In genomic region chr12:89685363-89685972, GRCh38 we compare ENCODE assay signal across 19 cellular contexts. TPM values are rescaled to one million over a fixed set of nuclear protein-coding genes. Genes with fewer than 3 reads are reported as not detected.
DNase-seq lines count a peak whose midpoint lies in the region; ATAC-seq, FAIRE-seq and TF ChIP-seq lines count a peak whose summit lies in the region.
"Had no signal": no experiment of that assay in that cellular context is flagged by ENCODE, and none has a peak within 500 bp of the region (broad histone marks: within the 10 kb centered on the region; RNA-seq: fewer than 3 reads in every experiment).

No MANE protein-coding gene starts in this region.

- H3K36me3 Mint-ChIP-seq in GM23338 (ENCODE audit: low read depth) (peaks cover 16% of the 10 kb centered on the region), HFFc6 (ENCODE audit: low read depth) (peaks cover 51% of the 10 kb centered on the region)
- peaks cover 56% of the 10 kb centered on the region for H3K36me3 Mint-ChIP-seq in stimulated activated memory B cell treated with anti-CD40 and anti-IgM and Interleukin-4, amounts not matched to agents 10 μg/mL and 1 μg/mL and 100 μg/mL, for 72 hours

- TF ChIP-seq CTCF in GM23338 (conservative IDR thresholded peaks at IDR 0.05; ENCODE audit: low read depth in 2 of 2): no peak
- TF ChIP-seq CTCF in HFFc6 (IDR thresholded peaks at IDR 0.05): no peak
- no peak for TF ChIP-seq CTCF in lower lobe of right lung (IDR thresholded peaks at IDR 0.05)

- DNase-seq in GM23338 (ENCODE audit: low spot score) (no peak), HFFc6 (no peak), lower lobe of right lung (no peak), midbrain (lab: John Stamatoyannopoulos, UW) (no peak), urothelium cell line (ENCODE audit: low spot score) (no peak)
- DNase-seq: CD4-positive, CD25-positive, alpha-beta regulatory T cell; COR-L47; DMS79; HCEC 1CT; Kasumi-1; MG63; NCI-H1417 treated with DMSO at 0.1 percent for 48 hours; NCI-H187; NCI-H69; PC-9; RPMI8226; SHP77 had no signal

- H3K27ac ChIP-seq in GM23338 (ENCODE audit: low read depth) (no peak overlapping the region), lower lobe of right lung (no peak overlapping the region)
- H3K27ac ChIP-seq: PC-9 had no signal

- H3K4me1 ChIP-seq in GM23338 (ENCODE audit: insufficient read depth): peaks cover 11% of the 10 kb centered on the region
- no peaks in the 10 kb centered on the region for H3K4me1 ChIP-seq in lower lobe of right lung

- peaks cover 87% of the 10 kb centered on the region for H3K79me2 ChIP-seq in GM23338 (replicated peaks; ENCODE audit: insufficient read depth)

- H3K9me3 Mint-ChIP-seq in GM23338 (peaks cover 22% of the 10 kb centered on the region), HFFc6 (peaks cover 29% of the 10 kb centered on the region)
- peaks cover 13% of the 10 kb centered on the region for H3K9me3 Mint-ChIP-seq in stimulated activated memory B cell treated with anti-CD40 and anti-IgM and Interleukin-4, amounts not matched to agents 10 μg/mL and 1 μg/mL and 100 μg/mL, for 72 hours

- no peaks in the 10 kb centered on the region for H3K9me2 ChIP-seq in GM23338 (ENCODE audit: insufficient read depth)

- no peaks in the 10 kb centered on the region for H3K27me3 Mint-ChIP-seq in GM23338 (ENCODE audit: insufficient read depth, low read depth, poor library complexity)
- no peaks in the 10 kb centered on the region for H3K27me3 Mint-ChIP-seq in HFFc6 (ENCODE audit: insufficient read depth)
- no peaks in the 10 kb centered on the region for H3K27me3 Mint-ChIP-seq in stimulated activated memory B cell treated with anti-CD40 and anti-IgM and Interleukin-4, amounts not matched to agents 10 μg/mL and 1 μg/mL and 100 μg/mL, for 72 hours
- H3K27me3 Mint-ChIP-seq: CD4-positive, CD25-positive, alpha-beta regulatory T cell had no signal

- peaks cover 14% of the 10 kb centered on the region for H3K9me3 ChIP-seq in lower lobe of right lung

- intact Hi-C loops in lower lobe of right lung (cut with DNase I): no loop called here

- peaks cover 10% of the 10 kb centered on the region for H4K20me1 ChIP-seq in GM23338 (replicated peaks; ENCODE audit: insufficient read depth)

- H3K36me3 ChIP-seq in GM23338 (ENCODE audit: insufficient read depth) (no peaks in the 10 kb centered on the region), lower lobe of right lung (no peaks in the 10 kb centered on the region)
- H3K36me3 ChIP-seq: MG63 had no signal

- ATAC-seq in GM23338 (no peak), lower lobe of right lung (peak; percentile 46 to 71), HG02759 (IDR thresholded peaks at IDR 0.05; ENCODE audit: unreplicated experiment) (no peak)
- ATAC-seq in stimulated activated memory B cell treated with anti-CD40 and anti-IgM and Interleukin-4, amounts not matched to agents 10 μg/mL and 1 μg/mL and 100 μg/mL, for 72 hours: no peak

- no peak for FAIRE-seq in urothelium cell line (lab: Jason Lieb, UNC)

- H2AFZ ChIP-seq in GM23338: no peak overlapping the region
- H2AFZ ChIP-seq: PC-9 had no signal

- no peaks in the 10 kb centered on the region for H3F3A ChIP-seq in GM23338 (replicated peaks; ENCODE audit: low read depth)

- H3K4me3 Mint-ChIP-seq in GM23338 (no peak overlapping the region), HFFc6 (no peak overlapping the region)
- no peak overlapping the region for H3K4me3 Mint-ChIP-seq in stimulated activated memory B cell treated with anti-CD40 and anti-IgM and Interleukin-4, amounts not matched to agents 10 μg/mL and 1 μg/mL and 100 μg/mL, for 72 hours

- H3K27me3 ChIP-seq in GM23338 (ENCODE audit: insufficient read depth) (no peaks in the 10 kb centered on the region), lower lobe of right lung (ENCODE audit: low read depth) (no peaks in the 10 kb centered on the region)
- H3K27me3 ChIP-seq: MG63 had no signal

- peaks cover 11% of the 10 kb centered on the region for H3K4me1 Mint-ChIP-seq in GM23338
- H3K4me1 Mint-ChIP-seq in HFFc6 (ENCODE audit: low read depth): peaks cover 30% of the 10 kb centered on the region
- H3K4me1 Mint-ChIP-seq in stimulated activated memory B cell treated with anti-CD40 and anti-IgM and Interleukin-4, amounts not matched to agents 10 μg/mL and 1 μg/mL and 100 μg/mL, for 72 hours: peaks cover 37% of the 10 kb centered on the region

- H3K4me3 ChIP-seq in GM23338 (no peak overlapping the region), lower lobe of right lung (no peak overlapping the region)
- H3K4me3 ChIP-seq: MG63, PC-9 had no signal

- H3K27ac Mint-ChIP-seq in GM23338 (peak overlapping the region; percentile 57), HFFc6 (0 out of 2 replicates have a peak overlapping the region, but pooled peaks have one; percentile 10)
- H3K27ac Mint-ChIP-seq in stimulated activated memory B cell treated with anti-CD40 and anti-IgM and Interleukin-4, amounts not matched to agents 10 μg/mL and 1 μg/mL and 100 μg/mL, for 72 hours: peak overlapping the region; percentile 26
- H3K27ac Mint-ChIP-seq: CD4-positive, CD25-positive, alpha-beta regulatory T cell had no signal

- H3K4me2 ChIP-seq in GM23338: no peak overlapping the region
- H3K4me2 ChIP-seq: PC-9 had no signal

TF ChIP-seq in GM23338, 12 proteins besides CTCF, POLR2A, EP300 and RAD21:
- no peak for TF ChIP-seq NANOG (IDR thresholded peaks at IDR 0.05; ENCODE audit: borderline replicate concordance)
- TF ChIP-seq EZH2phosphoT487 (IDR thresholded peaks at IDR 0.05; ENCODE audit: unreplicated experiment): no peak
- no peak for TF ChIP-seq POLR2AphosphoS5 (IDR thresholded peaks at IDR 0.05; ENCODE audit: low read depth)

RNA-seq across cellular contexts. Expression of gene ATP2B1, which starts 23.2 kb away (rescaled TPM):
- total RNA-seq in GM23338 (2014; rRNA removed; shearing (Covaris generic)): 20.4 and 42.3 TPM in 2 replicates
- polyA plus RNA-seq in GM23338 (2016; fragmentation: Nextera tagmentation; extraction: Ambion mirVana): 27.4 and 39.3 TPM in 2 replicates
- total RNA-seq in HFFc6 (2021; fragmentation: NEBNext Ultra II Directional; extraction: Animal tissue kit (Norgen Biotek cat#: 25700)): 10 to 100 TPM; 45.3 to 67.6 (median 53.4) TPM
- total RNA-seq in lower lobe of right lung: 34.5 TPM

Comparison
In these comparisons a context has a peak if more than half of its experiments do, and no peak if none do; other contexts are left out.
1. ATAC-seq: peak in lower lobe of right lung (2 of 2); none in GM23338 (single experiment), stimulated activated memory B cell treated with anti-CD40 and anti-IgM and Interleukin-4, amounts not matched to agents 10 μg/mL and 1 μg/mL and 100 μg/mL, for 72 hours (single experiment) and HG02759 (single experiment).
2. Peak in every context shown above with its lines, with median percentiles within 50 percentile points of each other: H3K27ac Mint-ChIP-seq.